In genomic region chr13:98315902-98316301, GRCh38 we compare ENCODE assay signal across 1 cellular context.
A peak's percentile ranks its signal among the peaks of the same experiment; 100 is the strongest.
TF ChIP-seq lines count a peak whose summit lies in the region.

No MANE protein-coding gene starts in this region.

TF ChIP-seq in H1, 55 proteins besides CTCF, POLR2A, EP300 and RAD21:
- TF ChIP-seq YY1 (IDR thresholded peaks at IDR 0.05; ENCODE audit: low read depth, low read length) (no peak), SIRT6 (IDR thresholded peaks at IDR 0.05; ENCODE audit: low read length) (no peak), SIX5 (IDR thresholded peaks at IDR 0.05; ENCODE audit: low read depth, low read length) (no peak), E2F6 (IDR thresholded peaks at IDR 0.05) (no peak), CEBPB (IDR thresholded peaks at IDR 0.05; ENCODE audit: low read depth, low read length) (no peak), FOSL1 (IDR thresholded peaks at IDR 0.05; ENCODE audit: insufficient read depth, low read depth, low read length) (no peak), SUZ12 (IDR thresholded peaks at IDR 0.05; ENCODE audit: low read length) (no peak), TEAD4 (IDR thresholded peaks at IDR 0.05; ENCODE audit: low read depth, low read length) (0 out of 2 replicates have a peak, but pooled peaks have one; percentile 17), CBX5 (IDR thresholded peaks at IDR 0.05; ENCODE audit: low read depth, low read length) (no peak)
TF ChIP-seq in H1: peak in this region for 1.
